25 cellular contexts compared by ENCODE assay signal in genomic region chr12:110111476-110112334, GRCh38. TPM values are rescaled to one million over a fixed set of nuclear protein-coding genes. Genes with fewer than 3 reads are reported as not detected.
DNase-seq lines count a peak whose midpoint lies in the region; ATAC-seq and TF ChIP-seq lines count a peak whose summit lies in the region.
"Had no signal": no experiment of that assay in that cellular context is flagged by ENCODE, and none has a peak within 500 bp of the region (broad histone marks: within the 10 kb centered on the region; RNA-seq: fewer than 3 reads in every experiment).

No MANE protein-coding gene starts in this region.

- H3K4me1 ChIP-seq in left ventricle myocardium inferior (peaks cover 56% of the 10 kb centered on the region), right cardiac atrium (ENCODE audit: control insufficient read depth, insufficient read depth, low read length) (peaks cover 2% of the 10 kb centered on the region), prostate gland (replicated peaks) (no peaks in the 10 kb centered on the region), Karpas-422 (ENCODE audit: low read length) (peaks cover 15% of the 10 kb centered on the region)

- WGBS in right cardiac atrium = 66% methylated on average over 4 of the region's 4 CpGs
- 68% methylated on average over 4 of the region's 4 CpGs for WGBS in prostate gland

- H3K27ac ChIP-seq in left ventricle myocardium inferior (replicated peaks) (peak overlapping the region; percentile 90), right cardiac atrium (ENCODE audit: low read length) (peak overlapping the region; percentile 34), prostate gland (peak overlapping the region; percentile 83 to 87), Karpas-422 (ENCODE audit: low read length) (no peak overlapping the region)
- H3K27ac ChIP-seq: C4-2B, foreskin keratinocyte, GM23248 had no signal

- TF ChIP-seq CTCF in left ventricle myocardium inferior (IDR thresholded peaks at IDR 0.05; ENCODE audit: borderline replicate concordance) (no peak), prostate gland (IDR thresholded peaks at IDR 0.05) (no peak)

- no peaks in the 10 kb centered on the region for H3K79me2 ChIP-seq in Karpas-422 (ENCODE audit: low read length)

- no peak overlapping the region for H2AFZ ChIP-seq in Karpas-422 (ENCODE audit: low read length)
- H2AFZ ChIP-seq: GM23248 had no signal

- ATAC-seq in Right ventricle myocardium inferior = no peak
- no peak for ATAC-seq in right cardiac atrium
- ATAC-seq: foreskin keratinocyte, GM12878 had no signal

- intact Hi-C loops in left ventricle myocardium inferior (cut with micrococcal nuclease) (no loop called here), Right ventricle myocardium inferior (cut with DNase I) (no loop called here), right cardiac atrium (cut with DNase I) (no loop called here), prostate gland (cut with DNase I) (no loop called here)

- H3K9me2 ChIP-seq in Karpas-422 (replicated peaks; ENCODE audit: insufficient read depth, low read length) = no peaks in the 10 kb centered on the region
- H3K9me2 ChIP-seq: SK-N-SH had no signal

- H3K36me3 ChIP-seq in left ventricle myocardium inferior (no peaks in the 10 kb centered on the region), prostate gland (no peaks in the 10 kb centered on the region), Karpas-422 (ENCODE audit: insufficient read depth, low read length) (no peaks in the 10 kb centered on the region)
- H3K36me3 ChIP-seq: spleen had no signal

- no peak overlapping the region for H3K9ac ChIP-seq in Karpas-422 (ENCODE audit: low read length)
- H3K9ac ChIP-seq: GM23248, SK-N-SH had no signal

- H3K9me3 ChIP-seq in left ventricle myocardium inferior (replicated peaks) (no peaks in the 10 kb centered on the region), right cardiac atrium (ENCODE audit: control insufficient read depth, low read length) (no peaks in the 10 kb centered on the region), prostate gland (no peaks in the 10 kb centered on the region), Karpas-422 (ENCODE audit: low read length) (no peaks in the 10 kb centered on the region)
- H3K9me3 ChIP-seq: SK-N-SH, spleen had no signal

- H3K4me3 ChIP-seq in left ventricle myocardium inferior (no peak overlapping the region), right cardiac atrium (ENCODE audit: low read length) (no peak overlapping the region), prostate gland (no peak overlapping the region), Karpas-422 (ENCODE audit: low read length) (no peak overlapping the region)
- H3K4me3 ChIP-seq: GM12878, GM23248, spleen had no signal

- no peak for TF ChIP-seq POLR2A in prostate gland (IDR thresholded peaks at IDR 0.05)

- H3K4me2 ChIP-seq in Karpas-422 (ENCODE audit: low read depth, low read length, poor library complexity, severe bottlenecking) = no peak overlapping the region
- H3K4me2 ChIP-seq: SK-N-SH had no signal

- DNase-seq in left ventricle myocardium inferior = no peak
- DNase-seq in Right ventricle myocardium inferior (ENCODE audit: missing footprints) = no peak
- no peak for DNase-seq in right cardiac atrium
- DNase-seq in prostate gland (ENCODE audit: low spot score) = no peak
- no peak for DNase-seq in Karpas-422
- no peak for DNase-seq in NCI-H187 (lab: John Stamatoyannopoulos, UW)
- DNase-seq in NCI-H524 treated with DMSO at 0.1 percent for 48 hours (lab: John Stamatoyannopoulos, UW) = no peak
- no peak for DNase-seq in EL
- DNase-seq: activated B cell treated with CpG ODN at 0.5 μM for 24 hours; activated CD4-positive, alpha-beta memory T cell treated with anti-CD3 and anti-CD28 coated beads, Interleukin-2, amount 10 ng/mL, durations not matched to agents 7 days and 5 days; activated naive CD4-positive, alpha-beta T cell; caudate nucleus; foreskin keratinocyte; GM23248; Kasumi-1; kidney glomerular epithelial cell; NCI-H1048; NCI-H1930; NCI-H446; NK-92 treated with Interleukin-12 subunit alpha and Interleukin-12 subunit beta, amount 100 ng/mL, for 24 hours; SK-N-SH; spleen; stimulated activated CD4-positive, alpha-beta T cell treated with anti-CD3 and anti-CD28 coated beads, Interleukin-4, amount 100 ng/mL, for 4 hours had no signal

- H4K20me1 ChIP-seq in Karpas-422 (ENCODE audit: insufficient read depth, low read depth, low read length) = no peaks in the 10 kb centered on the region

- no peaks in the 10 kb centered on the region for H3K27me3 ChIP-seq in left ventricle myocardium inferior (ENCODE audit: low read depth)
- H3K27me3 ChIP-seq in right cardiac atrium (ENCODE audit: control insufficient read depth, insufficient read depth) = no peaks in the 10 kb centered on the region
- H3K27me3 ChIP-seq in prostate gland (replicated peaks; ENCODE audit: insufficient read depth) = no peaks in the 10 kb centered on the region
- no peaks in the 10 kb centered on the region for H3K27me3 ChIP-seq in Karpas-422 (ENCODE audit: low read length)
- H3K27me3 ChIP-seq: foreskin keratinocyte, spleen had no signal

RNA-seq across cellular contexts. Expression of gene IFT81, which starts 12.5 kb away (rescaled TPM):
- 12.2 TPM for total RNA-seq in left ventricle myocardium inferior
- total RNA-seq in Right ventricle myocardium inferior = 8.1 TPM
- total RNA-seq in right cardiac atrium = 10 to 100 TPM in 3 of 4 donors, 1 to 10 TPM in 1; 9.6 to 14.9 (median 11.6) TPM
- 7.6 TPM for polyA plus RNA-seq in right cardiac atrium
- 10 to 100 TPM; 11.2 to 16.1 TPM for total RNA-seq in prostate gland
- total RNA-seq in Karpas-422 (2014; rRNA removed; shearing (Covaris generic); ENCODE audit: low replicate concordance) = 9.4 and 9.9 TPM in 2 replicates
